ENCODE assay signal across 1 cellular context in the genomic region with DNA sequence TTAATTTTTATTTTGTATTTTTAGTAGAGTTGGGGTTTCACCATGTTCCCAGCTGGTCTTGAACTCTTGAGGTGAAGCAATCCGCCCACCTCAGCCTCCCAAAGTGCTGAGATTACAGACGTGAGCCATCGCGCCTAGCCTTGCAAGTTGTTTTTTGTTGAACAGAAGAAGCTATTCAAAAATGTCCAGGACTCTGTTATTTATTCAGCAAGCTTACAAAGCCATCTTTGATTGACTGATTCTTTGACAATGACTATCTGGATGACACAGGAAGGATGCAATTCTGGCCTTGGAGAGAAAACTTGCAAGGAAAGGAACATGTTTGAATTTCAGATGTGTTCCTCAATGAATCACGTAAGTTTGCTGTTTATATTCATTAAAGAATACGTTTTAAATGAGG.
TF ChIP-seq lines count a peak whose summit lies in the region.

No MANE protein-coding gene starts in this region.

TF ChIP-seq in SK-N-SH treated with all-trans-retinoic acid at 6 μM for 48 hours, 23 proteins besides CTCF, POLR2A, EP300 and RAD21 (continued from another document):
- TF ChIP-seq ZFP3 (CRISPR knock-in tag; IDR thresholded peaks at IDR 0.05) (no peak), GLIS3 (CRISPR knock-in tag; IDR thresholded peaks at IDR 0.05) (no peak), ZNF70 (CRISPR knock-in tag; IDR thresholded peaks at IDR 0.05) (no peak), TOX (CRISPR knock-in tag; IDR thresholded peaks at IDR 0.05; ENCODE audit: borderline replicate concordance) (no peak), ARNTL (CRISPR knock-in tag; IDR thresholded peaks at IDR 0.05; ENCODE audit: borderline replicate concordance, low read depth) (no peak), ZC3H10 (CRISPR knock-in tag; IDR thresholded peaks at IDR 0.05) (no peak), CSDC2 (CRISPR knock-in tag; IDR thresholded peaks at IDR 0.05) (no peak), CSRNP3 (CRISPR knock-in tag; IDR thresholded peaks at IDR 0.05) (no peak)
